In the genomic region with DNA sequence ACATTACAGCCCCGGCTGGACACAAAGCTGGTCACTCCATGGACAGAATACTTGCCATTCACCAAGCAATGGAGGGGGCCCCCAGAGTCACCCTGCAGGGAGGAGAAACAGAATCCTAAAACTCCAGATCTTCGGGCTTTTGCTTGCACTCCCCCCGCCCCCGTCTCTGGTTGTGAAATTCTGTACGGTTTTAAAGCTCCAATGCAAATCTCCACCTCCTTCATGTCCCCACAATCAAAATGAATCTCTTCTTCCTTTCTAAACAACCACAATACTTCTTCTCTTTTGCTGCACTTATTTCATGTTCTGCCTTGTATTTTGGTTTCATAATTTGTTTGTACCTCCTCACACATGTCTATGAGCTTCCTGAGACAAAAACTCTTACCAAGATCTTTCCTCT, we compare ENCODE assay signal across 13 cellular contexts. TPM values are rescaled to one million over a fixed set of nuclear protein-coding genes. Genes with fewer than 3 reads are reported as not detected.
DNase-seq lines count a peak whose midpoint lies in the region; TF ChIP-seq lines count a peak whose summit lies in the region.
"Had no signal": no experiment of that assay in that cellular context is flagged by ENCODE, and none has a peak within 500 bp of the region (broad histone marks: within the 10 kb centered on the region; RNA-seq: fewer than 3 reads in every experiment).

No MANE protein-coding gene starts in this region.

- H3K4me3 ChIP-seq in spleen (peak overlapping the region in 1 of 8 donors; percentile 41), mesenchymal stem cell (ENCODE audit: insufficient read depth in 1 of 2, low read depth in 1 of 2, low read length in 2 of 2) (no peak overlapping the region)
- H3K4me3 ChIP-seq: A549, tibial artery had no signal

- H2BK15ac ChIP-seq in mesenchymal stem cell (ENCODE audit: low read depth, poor library complexity, severe bottlenecking), result no peak overlapping the region

- no peak for DNase-seq in activated CD4-positive, alpha-beta T cell treated with anti-CD3 and anti-CD28 coated beads, Interleukin-2, amount 10 ng/mL, durations not matched to agents 24 days and 14 days
- no peak for DNase-seq in activated CD4-positive, alpha-beta T cell treated with anti-CD3 and anti-CD28 coated beads, Interleukin-2, amount 50 U/mL, for 4 hours
- peak; percentile 22 to 53 for DNase-seq in NOMO-1 (lab: John Stamatoyannopoulos, UW; ENCODE audit: unreplicated experiment in 2 of 2)
- no peak for DNase-seq in activated naive CD8-positive, alpha-beta T cell treated with anti-CD3 and anti-CD28 coated beads for 36 hours
- peak; percentile 54 for DNase-seq in spleen
- no peak for DNase-seq in UCSD-AML1 (lab: John Stamatoyannopoulos, UW; ENCODE audit: unreplicated experiment)
- DNase-seq in G401 (ENCODE audit: low spot score), result no peak
- no peak for DNase-seq in mesenchymal stem cell
- DNase-seq: DMS53, tibial artery had no signal

- no peak overlapping the region for H3K23ac ChIP-seq in mesenchymal stem cell (ENCODE audit: low read length in 2 of 2)

- H2BK12ac ChIP-seq in mesenchymal stem cell (ENCODE audit: low read length in 2 of 2), result no peak overlapping the region

- TF ChIP-seq POLR2A in spleen (IDR thresholded peaks at IDR 0.05), result no peak

- no peak overlapping the region for H2BK120ac ChIP-seq in mesenchymal stem cell (ENCODE audit: low read depth, low read length)

- H4K91ac ChIP-seq in mesenchymal stem cell (ENCODE audit: low read length), result no peak overlapping the region

- no peak overlapping the region for H3K14ac ChIP-seq in mesenchymal stem cell (ENCODE audit: low read length in 2 of 2)

- no peaks in the 10 kb centered on the region for H3K27me3 Mint-ChIP-seq in activated CD4-positive, alpha-beta T cell treated with anti-CD3 and anti-CD28 coated beads, Interleukin-2, amount 10 ng/mL, durations not matched to agents 24 days and 14 days
- no peaks in the 10 kb centered on the region for H3K27me3 Mint-ChIP-seq in activated naive CD8-positive, alpha-beta T cell treated with anti-CD3 and anti-CD28 coated beads for 36 hours

- no peak overlapping the region for H3K4me2 ChIP-seq in mesenchymal stem cell (ENCODE audit: low read length, poor library complexity, severe bottlenecking)
- H3K4me2 ChIP-seq: A549 had no signal

- H3K36me3 ChIP-seq in spleen (no peaks in the 10 kb centered on the region), mesenchymal stem cell (ENCODE audit: control insufficient read depth in 1 of 2, insufficient read depth in 2 of 2, low read depth in 1 of 2, low read length in 2 of 2) (no peaks in the 10 kb centered on the region)
- H3K36me3 ChIP-seq: tibial artery had no signal

- no peak overlapping the region for H2AFZ ChIP-seq in mesenchymal stem cell (ENCODE audit: low read depth, low read length)

- H3K27me3 ChIP-seq in spleen (replicated peaks in 1 of 7), result no peaks in the 10 kb centered on the region
- H3K27me3 ChIP-seq in mesenchymal stem cell (ENCODE audit: control insufficient read depth in 1 of 2, insufficient read depth in 1 of 2, low read length in 2 of 2), result no peaks in the 10 kb centered on the region

- H3K36me3 Mint-ChIP-seq in activated CD4-positive, alpha-beta T cell treated with anti-CD3 and anti-CD28 coated beads, Interleukin-2, amount 10 ng/mL, durations not matched to agents 24 days and 14 days (ENCODE audit: low read depth), result peaks cover 2% of the 10 kb centered on the region
- H3K36me3 Mint-ChIP-seq in activated naive CD8-positive, alpha-beta T cell treated with anti-CD3 and anti-CD28 coated beads for 36 hours, result peaks cover 3% of the 10 kb centered on the region

- H3K9ac ChIP-seq in mesenchymal stem cell (ENCODE audit: low read length), result no peak overlapping the region

- H4K8ac ChIP-seq in mesenchymal stem cell (ENCODE audit: low read length), result no peak overlapping the region

- H3K4me1 ChIP-seq in spleen (peaks cover 24 to 59% (median 54%) of the 10 kb centered on the region in 6 donors), mesenchymal stem cell (ENCODE audit: control insufficient read depth, insufficient read depth, low read depth, low read length) (no peaks in the 10 kb centered on the region)
- H3K4me1 ChIP-seq: tibial artery had no signal

- H2AK5ac ChIP-seq in mesenchymal stem cell (ENCODE audit: low read length, severe bottlenecking), result no peak overlapping the region

- peak overlapping the region; percentile 74 for H3K27ac Mint-ChIP-seq in activated CD4-positive, alpha-beta T cell treated with anti-CD3 and anti-CD28 coated beads, Interleukin-2, amount 10 ng/mL, durations not matched to agents 24 days and 14 days
- peak overlapping the region; percentile 66 for H3K27ac Mint-ChIP-seq in activated naive CD8-positive, alpha-beta T cell treated with anti-CD3 and anti-CD28 coated beads for 36 hours

- intact Hi-C loops in activated CD4-positive, alpha-beta T cell treated with anti-CD3 and anti-CD28 coated beads, Interleukin-2, amount 10 ng/mL, durations not matched to agents 24 days and 14 days (cut with micrococcal nuclease), result loop anchor here (10.0 kb wide), 1 partner anchor 565 kb away; a partner anchor contains a TSS
- intact Hi-C loops in spleen (cut with DNase I; ENCODE audit: low total_unique reads), result no loop called here

- 31 to 60% (median 41%) methylated on average over 5 of the region's 5 CpGs for WGBS in spleen, 5 donors
- 93% methylated on average over 5 of the region's 5 CpGs for WGBS in mesenchymal stem cell

- peaks cover 46% of the 10 kb centered on the region for H3K4me1 Mint-ChIP-seq in activated CD4-positive, alpha-beta T cell treated with anti-CD3 and anti-CD28 coated beads, Interleukin-2, amount 10 ng/mL, durations not matched to agents 24 days and 14 days
- peaks cover 50% of the 10 kb centered on the region for H3K4me1 Mint-ChIP-seq in activated naive CD8-positive, alpha-beta T cell treated with anti-CD3 and anti-CD28 coated beads for 36 hours

- peak overlapping the region in 6 of 8 donors; percentile 2 to 99 (median 75) for H3K27ac ChIP-seq in spleen
- H3K27ac ChIP-seq in mesenchymal stem cell (ENCODE audit: low read length, poor library complexity, severe bottlenecking), result no peak overlapping the region
- H3K27ac ChIP-seq: A549, RWPE1, tibial artery had no signal

- peak overlapping the region; percentile 59 for H3K4me3 Mint-ChIP-seq in activated CD4-positive, alpha-beta T cell treated with anti-CD3 and anti-CD28 coated beads, Interleukin-2, amount 10 ng/mL, durations not matched to agents 24 days and 14 days
- no peak overlapping the region for H3K4me3 Mint-ChIP-seq in activated naive CD8-positive, alpha-beta T cell treated with anti-CD3 and anti-CD28 coated beads for 36 hours

- H2BK5ac ChIP-seq in mesenchymal stem cell (ENCODE audit: low read depth, low read length, poor library complexity, severe bottlenecking), result no peak overlapping the region

- H3K9me3 ChIP-seq in spleen (no peaks in the 10 kb centered on the region), mesenchymal stem cell (ENCODE audit: control insufficient read depth, low read length) (no peaks in the 10 kb centered on the region)
- H3K9me3 ChIP-seq: A549, tibial artery had no signal

- H3K18ac ChIP-seq in mesenchymal stem cell (ENCODE audit: low read depth in 1 of 2, low read length in 2 of 2), result no peak overlapping the region

- no peak overlapping the region for H3K4ac ChIP-seq in mesenchymal stem cell (ENCODE audit: low read depth in 1 of 2, low read length in 2 of 2)

- in situ Hi-C loops in G401 (cut with HindIII; ENCODE audit: low sequenced_read_pairs), result no loop called here

- H3K9me3 Mint-ChIP-seq in activated CD4-positive, alpha-beta T cell treated with anti-CD3 and anti-CD28 coated beads, Interleukin-2, amount 10 ng/mL, durations not matched to agents 24 days and 14 days, result no peaks in the 10 kb centered on the region
- H3K9me3 Mint-ChIP-seq in activated naive CD8-positive, alpha-beta T cell treated with anti-CD3 and anti-CD28 coated beads for 36 hours, result peaks cover 2% of the 10 kb centered on the region

- H3K79me1 ChIP-seq in mesenchymal stem cell (replicated peaks; ENCODE audit: low read length, poor library complexity, severe bottlenecking), result no peaks in the 10 kb centered on the region

- no peak for TF ChIP-seq CTCF in spleen (IDR thresholded peaks at IDR 0.05 in 8 of 11, conservative IDR thresholded peaks at IDR 0.05 in 3 of 11)

RNA-seq across cellular contexts. Expression of a gene that starts 5.8 kb away (rescaled TPM):
- total RNA-seq in activated CD4-positive, alpha-beta T cell treated with anti-CD3 and anti-CD28 coated beads, Interleukin-2, amount 10 ng/mL, durations not matched to agents 24 days and 14 days, result 31.7 and 33.2 TPM in 2 replicates
- 10 to 100 TPM; 32.0 to 34.2 TPM for total RNA-seq in activated naive CD8-positive, alpha-beta T cell treated with anti-CD3 and anti-CD28 coated beads for 36 hours
- 100 to 1,000 TPM in 3 of 7 donors, 10 to 100 TPM in 4; 71.5 to 116 (median 92.1) TPM for total RNA-seq in spleen
- 10 to 100 TPM; 23.3 to 28.6 (median 24.7) TPM for polyA plus RNA-seq in spleen
- total RNA-seq in G401 (2014; rRNA removed; shearing (Covaris generic)), result not detected in 2 replicates
- not detected for polyA plus RNA-seq in mesenchymal stem cell (2013, experiment 1 of 2)
- polyA plus RNA-seq in mesenchymal stem cell (2013, experiment 2 of 2), result not detected

RNA-seq across cellular contexts. Expression of a gene that starts 16.7 kb away (rescaled TPM):
- total RNA-seq in activated CD4-positive, alpha-beta T cell treated with anti-CD3 and anti-CD28 coated beads, Interleukin-2, amount 10 ng/mL, durations not matched to agents 24 days and 14 days, result not detected in 2 replicates
- not detected for total RNA-seq in activated naive CD8-positive, alpha-beta T cell treated with anti-CD3 and anti-CD28 coated beads for 36 hours
- total RNA-seq in spleen, result not detected
- under 1 TPM in 1 of 3 donors, not detected in 2; 0.21 TPM for polyA plus RNA-seq in spleen
- total RNA-seq in G401 (2014; rRNA removed; shearing (Covaris generic)), result not detected in 2 replicates
- polyA plus RNA-seq in mesenchymal stem cell (2013, experiment 1 of 2), result not detected
- not detected for polyA plus RNA-seq in mesenchymal stem cell (2013, experiment 2 of 2)
- total RNA-seq: skeletal muscle tissue had no signal
- polyA plus RNA-seq: A549 had no signal

RNA-seq across cellular contexts. Expression of a gene that starts 59.5 kb away (rescaled TPM):
- total RNA-seq in activated CD4-positive, alpha-beta T cell treated with anti-CD3 and anti-CD28 coated beads, Interleukin-2, amount 10 ng/mL, durations not matched to agents 24 days and 14 days, result 0.24 and 0.26 TPM in 2 replicates
- 1 to 10 TPM in 1 of 2 experiments, under 1 TPM in 1; 0.64 to 1.3 TPM for total RNA-seq in activated naive CD8-positive, alpha-beta T cell treated with anti-CD3 and anti-CD28 coated beads for 36 hours
- 10 to 100 TPM in 5 of 7 donors, 1 to 10 TPM in 2; 8.6 to 18.1 (median 13.4) TPM for total RNA-seq in spleen
- 10 to 100 TPM in 1 of 3 donors, 1 to 10 TPM in 2; 8.2 to 10.8 (median 9.5) TPM for polyA plus RNA-seq in spleen
- total RNA-seq in G401 (2014; rRNA removed; shearing (Covaris generic)), result 2.7 and 7.5 TPM in 2 replicates
- 20.2 TPM for polyA plus RNA-seq in mesenchymal stem cell (2013, experiment 1 of 2)
- 20.5 TPM for polyA plus RNA-seq in mesenchymal stem cell (2013, experiment 2 of 2)

Comparison
In these comparisons a context has a peak if more than half of its experiments do, and no peak if none do; other contexts are left out.
1. DNase-seq: peak in NOMO-1 (2 of 2) and spleen (single experiment); none in activated CD4-positive, alpha-beta T cell treated with anti-CD3 and anti-CD28 coated beads, Interleukin-2, amount 10 ng/mL, durations not matched to agents 24 days and 14 days (single experiment), activated CD4-positive, alpha-beta T cell treated with anti-CD3 and anti-CD28 coated beads, Interleukin-2, amount 50 U/mL, for 4 hours (0 of 2), activated naive CD8-positive, alpha-beta T cell treated with anti-CD3 and anti-CD28 coated beads for 36 hours (single experiment), UCSD-AML1 (single experiment), G401 (single experiment) and mesenchymal stem cell (single experiment).
2. RNA of a gene that starts 5.8 kb away (total RNA-seq): 71.5 to 116 TPM in spleen, 32.0 to 34.2 TPM in activated naive CD8-positive, alpha-beta T cell treated with anti-CD3 and anti-CD28 coated beads for 36 hours and 31.7 to 33.2 TPM in activated CD4-positive, alpha-beta T cell treated with anti-CD3 and anti-CD28 coated beads, Interleukin-2, amount 10 ng/mL, durations not matched to agents 24 days and 14 days; not detected in G401; every median in the first group is over 10 times any median in the second.